In genomic region chr10:70367195-70367796, GRCh38 we compare ENCODE assay signal across 1 cellular context.
A peak's percentile ranks its signal among the peaks of the same experiment; 100 is the strongest.
TF ChIP-seq lines count a peak whose summit lies in the region.

No MANE protein-coding gene starts in this region.

TF ChIP-seq in HepG2, 621 proteins besides CTCF, POLR2A, EP300 and RAD21:
- TF ChIP-seq ZNF589 (CRISPR knock-in tag; conservative IDR thresholded peaks at IDR 0.05) (no peak), FOXC1 (CRISPR knock-in tag; IDR thresholded peaks at IDR 0.05; ENCODE audit: borderline replicate concordance) (no peak)
- TF ChIP-seq, protein P1, sequence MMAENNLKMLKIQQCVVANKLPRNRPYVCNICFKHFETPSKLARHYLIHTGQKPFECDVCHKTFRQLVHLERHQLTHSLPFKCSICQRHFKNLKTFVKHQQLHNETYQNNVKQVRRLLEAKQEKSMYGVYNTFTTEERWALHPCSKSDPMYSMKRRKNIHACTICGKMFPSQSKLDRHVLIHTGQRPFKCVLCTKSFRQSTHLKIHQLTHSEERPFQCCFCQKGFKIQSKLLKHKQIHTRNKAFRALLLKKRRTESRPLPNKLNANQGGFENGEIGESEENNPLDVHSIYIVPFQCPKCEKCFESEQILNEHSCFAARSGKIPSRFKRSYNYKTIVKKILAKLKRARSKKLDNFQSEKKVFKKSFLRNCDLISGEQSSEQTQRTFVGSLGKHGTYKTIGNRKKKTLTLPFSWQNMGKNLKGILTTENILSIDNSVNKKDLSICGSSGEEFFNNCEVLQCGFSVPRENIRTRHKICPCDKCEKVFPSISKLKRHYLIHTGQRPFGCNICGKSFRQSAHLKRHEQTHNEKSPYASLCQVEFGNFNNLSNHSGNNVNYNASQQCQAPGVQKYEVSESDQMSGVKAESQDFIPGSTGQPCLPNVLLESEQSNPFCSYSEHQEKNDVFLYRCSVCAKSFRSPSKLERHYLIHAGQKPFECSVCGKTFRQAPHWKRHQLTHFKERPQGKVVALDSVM (CRISPR knock-in tag; IDR thresholded peaks at IDR 0.05): peak; percentile 63; the same call in 1 of the 2 replicates
TF ChIP-seq in HepG2: peak in this region for 1.
